ENCODE assay signal across 34 cellular contexts in the genomic region with DNA sequence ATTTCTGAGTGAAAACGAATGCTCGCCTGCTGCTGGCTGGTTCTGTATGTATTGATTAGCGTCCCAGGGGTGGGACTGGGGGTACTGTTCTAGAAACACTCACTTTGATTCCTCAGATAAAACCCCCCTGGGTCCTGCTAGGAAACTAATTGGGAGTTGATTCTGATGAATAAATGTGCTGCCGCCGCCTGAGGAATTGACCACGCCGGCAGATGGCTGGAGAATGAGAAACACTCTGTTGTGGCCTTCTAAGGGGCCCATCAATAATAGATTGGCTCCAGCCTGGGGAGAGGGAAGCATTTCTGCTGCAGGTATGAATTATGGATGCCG.
"Had no signal": no experiment of that assay in that cellular context is flagged by ENCODE, and none has a peak within 500 bp of the region (broad histone marks: within the 10 kb centered on the region; RNA-seq: fewer than 3 reads in every experiment).

No MANE protein-coding gene starts in this region.

- ATAC-seq: activated CD8-positive, alpha-beta T cell treated with anti-CD3 and anti-CD28 coated beads for 36 hours; activated T-cell treated with anti-CD3 and anti-CD28 coated beads, Interleukin-2, amount 50 U/mL, for 72 hours; activated T-helper 17 cell treated with anti-CD3 and anti-CD28 coated beads, Interleukin-2, amount 50 U/mL, for 72 hours; Right ventricle myocardium inferior; T-cell had no signal

- DNase-seq: activated CD4-positive, alpha-beta T cell treated with anti-CD3 and anti-CD28 coated beads for 1 hour; activated CD4-positive, alpha-beta T cell treated with anti-CD3 and anti-CD28 coated beads, Interleukin-2, amount 10 ng/mL, durations not matched to agents 24 days and 14 days; activated CD4-positive, alpha-beta T cell treated with anti-CD3 and anti-CD28 coated beads, Interleukin-2, amount 50 U/mL, for 4 hours; activated CD4-positive, CD25-positive, alpha-beta regulatory T cell; activated CD8-positive, alpha-beta T cell treated with anti-CD3 and anti-CD28 coated beads for 36 hours; activated effector memory CD4-positive, alpha-beta T cell treated with anti-CD3 and anti-CD28 coated beads, Interleukin-2, amount 50 U/mL, for 16 hours; activated naive CD4-positive, alpha-beta T cell; activated naive CD4-positive, alpha-beta T cell treated with anti-CD3 and anti-CD28 coated beads, Interleukin-2, amount 50 U/mL, for 16 hours; activated naive CD8-positive, alpha-beta T cell treated with anti-CD3 and anti-CD28 coated beads for 36 hours; activated T-cell treated with anti-CD3 and anti-CD28 coated beads, Interleukin-2, amount 50 U/mL, for 1 hour; activated T-cell treated with anti-CD3 and anti-CD28 coated beads, Interleukin-2, amount 50 U/mL, for 72 hours; amniotic stem cell; aorta; brain microvascular endothelial cell; central memory CD4-positive, alpha-beta T cell; MM.1S; MV-4-11; NCI-H1092; NCI-H1436 treated with DMSO at 0.1 percent for 48 hours; NCI-H1694 treated with DMSO at 0.1 percent for 48 hours; NCI-H2029; NCI-H345; NCI-H524 treated with DMSO at 0.1 percent for 48 hours; PC-9; SIG-M5; T-cell; T-helper 2 cell; T-helper 9 cell; WERI-Rb-1 had no signal

- H3K4me3 Mint-ChIP-seq: activated CD4-positive, alpha-beta T cell treated with anti-CD3 and anti-CD28 coated beads, Interleukin-2, amount 10 ng/mL, durations not matched to agents 24 days and 14 days; activated CD8-positive, alpha-beta T cell treated with anti-CD3 and anti-CD28 coated beads for 36 hours; activated naive CD8-positive, alpha-beta T cell treated with anti-CD3 and anti-CD28 coated beads for 36 hours; activated T-cell treated with anti-CD3 and anti-CD28 coated beads, Interleukin-2, amount 50 U/mL, for 72 hours; activated T-helper 17 cell treated with anti-CD3 and anti-CD28 coated beads, Interleukin-2, amount 50 U/mL, for 72 hours; T-cell had no signal

- FAIRE-seq: RCC 7860 had no signal

- H2AFZ ChIP-seq: PC-9 had no signal

- H3K36me3 Mint-ChIP-seq: activated naive CD8-positive, alpha-beta T cell treated with anti-CD3 and anti-CD28 coated beads for 36 hours; T-cell had no signal

- H3K4me2 ChIP-seq: KMS-11, PC-9 had no signal

- H3K36me3 ChIP-seq: brain microvascular endothelial cell, WERI-Rb-1 had no signal

- H3K9me3 Mint-ChIP-seq: activated T-helper 17 cell treated with anti-CD3 and anti-CD28 coated beads, Interleukin-2, amount 50 U/mL, for 72 hours had no signal

- H3K27ac ChIP-seq: brain microvascular endothelial cell, KMS-11, PC-9, RWPE1, WERI-Rb-1 had no signal

- H3K27ac Mint-ChIP-seq: activated CD4-positive, alpha-beta T cell treated with anti-CD3 and anti-CD28 coated beads, Interleukin-2, amount 10 ng/mL, durations not matched to agents 24 days and 14 days; activated CD8-positive, alpha-beta T cell treated with anti-CD3 and anti-CD28 coated beads for 36 hours; activated naive CD8-positive, alpha-beta T cell treated with anti-CD3 and anti-CD28 coated beads for 36 hours; activated T-cell treated with anti-CD3 and anti-CD28 coated beads, Interleukin-2, amount 50 U/mL, for 72 hours; activated T-helper 17 cell treated with anti-CD3 and anti-CD28 coated beads, Interleukin-2, amount 50 U/mL, for 72 hours; T-cell had no signal

- H3K4me3 ChIP-seq: PC-9 had no signal

- H3K9ac ChIP-seq: KMS-11 had no signal
